In the genomic region with DNA sequence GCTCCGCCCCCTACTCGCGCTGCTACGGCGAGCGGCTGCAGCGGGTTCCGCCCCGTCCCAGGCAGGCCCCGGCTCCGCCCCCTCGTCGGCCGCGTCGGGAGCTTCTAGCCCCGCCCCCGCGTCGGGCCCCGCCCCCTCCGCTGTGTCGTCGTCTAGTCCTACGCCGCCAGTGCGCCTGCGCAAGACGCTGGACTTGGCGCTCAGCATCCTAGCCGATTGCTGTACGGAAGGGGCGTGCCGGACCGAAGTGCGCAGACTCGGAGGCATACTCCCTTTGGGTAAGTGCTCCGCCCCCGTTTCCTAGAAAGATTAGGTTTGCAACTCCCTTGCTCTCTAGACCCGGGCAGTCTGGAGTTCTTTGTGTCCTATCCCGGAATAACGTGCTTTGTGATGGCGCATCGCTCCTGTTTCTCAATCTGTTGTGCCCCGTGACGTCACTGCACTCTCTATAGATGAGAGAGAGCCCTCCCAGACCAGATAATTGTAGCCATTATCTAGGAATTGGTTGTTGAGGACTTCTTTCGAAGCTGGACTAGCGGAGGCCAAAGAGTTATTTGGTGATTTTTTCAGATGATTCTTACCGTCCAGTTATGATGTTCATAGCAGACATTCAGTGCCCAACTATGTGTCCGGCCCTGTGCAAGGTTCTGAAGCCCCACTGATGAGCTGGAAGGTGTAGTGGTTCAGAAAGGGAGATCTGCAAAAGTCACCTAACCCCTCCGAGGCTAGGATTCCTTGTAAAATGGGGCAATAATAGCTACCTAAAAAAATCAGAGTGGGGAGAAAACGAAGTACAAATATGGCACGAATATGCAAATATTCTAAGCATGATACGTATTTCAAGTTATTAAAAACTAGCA, we compare ENCODE assay signal across 8 cellular contexts. TPM values are rescaled to one million over a fixed set of nuclear protein-coding genes. Genes with fewer than 3 reads are reported as not detected.
DNase-seq lines count a peak whose midpoint lies in the region; ATAC-seq, FAIRE-seq and TF ChIP-seq lines count a peak whose summit lies in the region.

No MANE protein-coding gene starts in this region.

- H3K27ac ChIP-seq in left ventricle myocardium inferior (replicated peaks): peak overlapping the region; percentile 99

- H3K27ac Mint-ChIP-seq in T-helper 1 cell treated with Interleukin-12 subunit alpha and Interleukin-12 subunit beta and Interleukin-4 antibody, amounts not matched to agents 30 μg/mL and 1 μg/mL, for 36 hours: peak overlapping the region; percentile 96
- H3K27ac Mint-ChIP-seq in progenitor cell of endocrine pancreas: peak overlapping the region; percentile 98

- peaks cover 30% of the 10 kb centered on the region for H3K36me3 ChIP-seq in left ventricle myocardium inferior

- H3K4me1 Mint-ChIP-seq in T-helper 1 cell treated with Interleukin-12 subunit alpha and Interleukin-12 subunit beta and Interleukin-4 antibody, amounts not matched to agents 30 μg/mL and 1 μg/mL, for 36 hours (ENCODE audit: low read depth): peaks cover 34% of the 10 kb centered on the region
- H3K4me1 Mint-ChIP-seq in progenitor cell of endocrine pancreas (ENCODE audit: low read depth): peaks cover 15% of the 10 kb centered on the region

- H3K9me3 Mint-ChIP-seq in T-helper 1 cell treated with Interleukin-12 subunit alpha and Interleukin-12 subunit beta and Interleukin-4 antibody, amounts not matched to agents 30 μg/mL and 1 μg/mL, for 36 hours: no peaks in the 10 kb centered on the region
- H3K9me3 Mint-ChIP-seq in progenitor cell of endocrine pancreas (ENCODE audit: low read depth): no peaks in the 10 kb centered on the region

- H3K4me1 ChIP-seq in left ventricle myocardium inferior: peaks cover 55% of the 10 kb centered on the region

- H3K36me3 Mint-ChIP-seq in T-helper 1 cell treated with Interleukin-12 subunit alpha and Interleukin-12 subunit beta and Interleukin-4 antibody, amounts not matched to agents 30 μg/mL and 1 μg/mL, for 36 hours (ENCODE audit: low read depth): peaks cover 17% of the 10 kb centered on the region
- peaks cover 7% of the 10 kb centered on the region for H3K36me3 Mint-ChIP-seq in progenitor cell of endocrine pancreas (ENCODE audit: insufficient read depth)

- peak overlapping the region; percentile 83 for H3K4me3 ChIP-seq in left ventricle myocardium inferior

- peak; percentile 98 for FAIRE-seq in GM12892 (lab: Jason Lieb, UNC)

- no peaks in the 10 kb centered on the region for H3K9me3 ChIP-seq in left ventricle myocardium inferior (replicated peaks)

- H3K27me3 Mint-ChIP-seq in T-helper 1 cell treated with Interleukin-12 subunit alpha and Interleukin-12 subunit beta and Interleukin-4 antibody, amounts not matched to agents 30 μg/mL and 1 μg/mL, for 36 hours (ENCODE audit: low read depth): no peaks in the 10 kb centered on the region
- no peaks in the 10 kb centered on the region for H3K27me3 Mint-ChIP-seq in progenitor cell of endocrine pancreas

- H3K27me3 ChIP-seq in left ventricle myocardium inferior (ENCODE audit: low read depth): no peaks in the 10 kb centered on the region

- peak; percentile 43; the same call in 1 of the 2 replicates for TF ChIP-seq POLR2A in GM12892 (IDR thresholded peaks at IDR 0.05; ENCODE audit: low read depth, low read length)

- ATAC-seq in HG02870 (IDR thresholded peaks at IDR 0.05; ENCODE audit: unreplicated experiment): peak; percentile 63

- DNase-seq in GM12892 (ENCODE audit: insufficient read length) (peak; percentile 84), NCI-H146 treated with DMSO at 0.1 percent for 48 hours (lab: John Stamatoyannopoulos, UW; ENCODE audit: unreplicated experiment) (peak; percentile 98), amygdala (lab: John Stamatoyannopoulos, UW) (peak; percentile 94 to 100 (median 99)), left ventricle myocardium inferior (peak; percentile 100), progenitor cell of endocrine pancreas (ENCODE audit: low spot score, unreplicated experiment) (peak; percentile 100), ureter (ENCODE audit: low spot score) (peak; percentile 100)

- intact Hi-C loops in left ventricle myocardium inferior (cut with micrococcal nuclease): loop anchor here (10.0 kb wide), 1 partner anchor 475 kb away; the partner anchor contains the start of gene HSD3B7

- TF ChIP-seq CTCF in left ventricle myocardium inferior (IDR thresholded peaks at IDR 0.05; ENCODE audit: borderline replicate concordance): no peak
- no peak for TF ChIP-seq CTCF in progenitor cell of endocrine pancreas (IDR thresholded peaks at IDR 0.05; ENCODE audit: unreplicated experiment)

- H3K4me3 Mint-ChIP-seq in T-helper 1 cell treated with Interleukin-12 subunit alpha and Interleukin-12 subunit beta and Interleukin-4 antibody, amounts not matched to agents 30 μg/mL and 1 μg/mL, for 36 hours: peak overlapping the region; percentile 87
- peak overlapping the region; percentile 88 for H3K4me3 Mint-ChIP-seq in progenitor cell of endocrine pancreas (ENCODE audit: low read depth)

RNA-seq across cellular contexts. Expression of gene ARMC5, which starts 0.7 kb away (rescaled TPM):
- polyA plus RNA-seq in GM12892 (2012; ENCODE audit: missing spikeins): 1.9 TPM
- total RNA-seq in left ventricle myocardium inferior (5.8 TPM), progenitor cell of endocrine pancreas (14.6 and 14.8 TPM in 2 replicates), ureter (9.7 TPM)

RNA-seq across cellular contexts. Expression of gene TGFB1I1, which starts 12.0 kb away (rescaled TPM):
- polyA plus RNA-seq in GM12892 (2012; ENCODE audit: missing spikeins): 0.59 TPM
- total RNA-seq in left ventricle myocardium inferior (15.6 TPM), progenitor cell of endocrine pancreas (4.5 and 5.0 TPM in 2 replicates), ureter (97.0 TPM)

RNA-seq across cellular contexts. Expression of gene ZNF843, which starts 17.4 kb away (rescaled TPM):
- polyA plus RNA-seq in GM12892 (2012; ENCODE audit: missing spikeins): not detected
- total RNA-seq in left ventricle myocardium inferior: 3.2 TPM
- total RNA-seq in progenitor cell of endocrine pancreas: 1.2 and 1.4 TPM in 2 replicates
- total RNA-seq in ureter: 1.0 TPM

RNA-seq across cellular contexts. Expression of gene SLC5A2, which starts 23.0 kb away (rescaled TPM):
- polyA plus RNA-seq in GM12892 (2012; ENCODE audit: missing spikeins): 0.11 TPM
- not detected for total RNA-seq in left ventricle myocardium inferior
- 0.29 and 0.62 TPM in 2 replicates for total RNA-seq in progenitor cell of endocrine pancreas
- not detected for total RNA-seq in ureter

RNA-seq across cellular contexts. Expression of gene COX6A2, which starts 31.8 kb away (rescaled TPM):
- polyA plus RNA-seq in GM12892 (2012; ENCODE audit: missing spikeins): not detected
- total RNA-seq in left ventricle myocardium inferior (1,568 TPM), progenitor cell of endocrine pancreas (not detected in 2 replicates), ureter (not detected)

Comparison
In these comparisons a context has a peak if more than half of its experiments do, and no peak if none do; other contexts are left out.
1. Peak in every context shown above with its lines: DNase-seq, ATAC-seq, H3K4me3 ChIP-seq and H3K27ac ChIP-seq.